13 cellular contexts compared by ENCODE assay signal in the genomic region with DNA sequence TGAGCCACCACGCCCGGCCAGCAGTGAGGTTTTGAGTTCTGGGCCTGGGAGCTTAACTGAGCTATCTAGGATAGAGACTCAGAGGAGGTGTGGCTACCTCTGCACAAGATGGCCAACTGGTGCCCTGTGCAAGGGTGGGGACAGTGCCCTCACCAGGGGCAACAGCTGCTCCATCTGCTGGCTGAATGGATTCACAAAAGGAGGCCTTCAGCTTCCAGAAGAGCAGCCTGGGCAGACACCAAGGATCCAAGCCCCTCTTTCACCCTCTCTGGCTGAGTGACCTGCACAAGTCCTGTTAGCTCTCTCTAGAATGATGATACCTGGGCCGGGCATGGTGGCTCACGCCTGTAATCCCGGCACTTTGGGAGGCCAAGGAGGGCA. TPM values are rescaled to one million over a fixed set of nuclear protein-coding genes. Genes with fewer than 3 reads are reported as not detected.
DNase-seq lines count a peak whose midpoint lies in the region; ATAC-seq and TF ChIP-seq lines count a peak whose summit lies in the region.
"Had no signal": no experiment of that assay in that cellular context is flagged by ENCODE, and none has a peak within 500 bp of the region (broad histone marks: within the 10 kb centered on the region; RNA-seq: fewer than 3 reads in every experiment).

No MANE protein-coding gene starts in this region.

- no peak overlapping the region for H3K27ac ChIP-seq in brain microvascular endothelial cell
- H3K27ac ChIP-seq: tibial artery had no signal

- intact Hi-C loops in natural killer cell (cut with micrococcal nuclease), result no loop called here

- H3K9me3 Mint-ChIP-seq in natural killer cell, result no peaks in the 10 kb centered on the region

- H3K36me3 ChIP-seq in brain microvascular endothelial cell (replicated peaks), result no peaks in the 10 kb centered on the region

- peak overlapping the region; percentile 92 to 96 for H3K27ac Mint-ChIP-seq in natural killer cell
- H3K27ac Mint-ChIP-seq: B cell had no signal

- TF ChIP-seq CTCF in brain microvascular endothelial cell (IDR thresholded peaks at IDR 0.05; ENCODE audit: low read depth, low read length, missing control alignments), result peak; percentile 28
- TF ChIP-seq CTCF in natural killer cell (IDR thresholded peaks at IDR 0.05), result no peak

- in situ Hi-C loops in brain microvascular endothelial cell (cut with HindIII; ENCODE audit: low pct_ligation_motif_present, low sequenced_read_pairs), result no loop called here

- ATAC-seq in natural killer cell, result peak; percentile 30 to 49 (median 48)

- H3K27me3 ChIP-seq in brain microvascular endothelial cell (replicated peaks), result no peaks in the 10 kb centered on the region
- H3K27me3 ChIP-seq: tibial artery had no signal

- H3K4me1 Mint-ChIP-seq in natural killer cell, result peaks cover 18 to 44% of the 10 kb centered on the region in 2 donors

- H3K4me3 ChIP-seq in brain microvascular endothelial cell (ENCODE audit: low read depth, low read length), result no peak overlapping the region
- H3K4me3 ChIP-seq: tibial artery had no signal

- H3K27me3 Mint-ChIP-seq in natural killer cell (ENCODE audit: low read depth in 2 of 2), result no peaks in the 10 kb centered on the region
- H3K27me3 Mint-ChIP-seq: B cell had no signal

- peak overlapping the region; percentile 77 for H3K4me3 Mint-ChIP-seq in natural killer cell
- H3K4me3 Mint-ChIP-seq: B cell had no signal

- DNase-seq in NCI-H748 (lab: John Stamatoyannopoulos, UW; ENCODE audit: unreplicated experiment) (peak; percentile 32), NCI-H748 treated with DMSO at 0.1 percent for 48 hours (lab: John Stamatoyannopoulos, UW) (no peak), M059J (ENCODE audit: low read depth) (peak; percentile 30), brain microvascular endothelial cell (no peak), natural killer cell (peak; percentile 31), DMS153 treated with DMSO at 0.1 percent for 48 hours (lab: John Stamatoyannopoulos, UW; ENCODE audit: unreplicated experiment) (no peak), inferior parietal cortex (ENCODE audit: extremely low spot score) (no peak), NOMO-1 treated with DMSO at 0.1 percent for 48 hours (lab: John Stamatoyannopoulos, UW; ENCODE audit: unreplicated experiment) (no peak)
- DNase-seq: retina, T-helper 9 cell had no signal

- no peaks in the 10 kb centered on the region for H3K36me3 Mint-ChIP-seq in natural killer cell

RNA-seq across cellular contexts. Expression of a gene that starts 33.5 kb away (rescaled TPM):
- not detected in 2 replicates for total RNA-seq in M059J (2014; rRNA removed; shearing (Covaris generic))
- total RNA-seq in natural killer cell, result 1 to 10 TPM in 2 of 3 donors, under 1 TPM in 1; 0.99 to 1.9 (median 1.2) TPM
- total RNA-seq: NCI-H460 had no signal

RNA-seq across cellular contexts. Expression of a gene that starts 37.6 kb away (rescaled TPM):
- total RNA-seq in M059J (2014; rRNA removed; shearing (Covaris generic)), result 0.96 TPM in 1 of 2 replicates, not detected in the other
- total RNA-seq in natural killer cell, result 100 to 1,000 TPM; 137 to 167 (median 145) TPM

RNA-seq across cellular contexts. Expression of a gene that starts 57.8 kb away (rescaled TPM):
- total RNA-seq in M059J (2014; rRNA removed; shearing (Covaris generic)), result 9.1 and 13.5 TPM in 2 replicates
- 100 to 1,000 TPM; 168 to 215 (median 187) TPM for total RNA-seq in natural killer cell

Comparison
In these comparisons a context has a peak if more than half of its experiments do, and no peak if none do; other contexts are left out.
1. DNase-seq: peak in NCI-H748 (single experiment), M059J (single experiment) and natural killer cell (single experiment); none in NCI-H748 treated with DMSO at 0.1 percent for 48 hours (single experiment), brain microvascular endothelial cell (single experiment), DMS153 treated with DMSO at 0.1 percent for 48 hours (single experiment), inferior parietal cortex (single experiment) and NOMO-1 treated with DMSO at 0.1 percent for 48 hours (single experiment).
2. RNA of a gene that starts 37.6 kb away (total RNA-seq): 137 to 167 TPM in natural killer cell; 0.96 TPM in M059J; every median in the first group is over 10 times any median in the second.
3. RNA of a gene that starts 57.8 kb away (total RNA-seq): 168 to 215 TPM in natural killer cell; 9.1 to 13.5 TPM in M059J; every median in the first group is over 10 times any median in the second.